2 cellular contexts compared by ENCODE assay signal in the genomic region with DNA sequence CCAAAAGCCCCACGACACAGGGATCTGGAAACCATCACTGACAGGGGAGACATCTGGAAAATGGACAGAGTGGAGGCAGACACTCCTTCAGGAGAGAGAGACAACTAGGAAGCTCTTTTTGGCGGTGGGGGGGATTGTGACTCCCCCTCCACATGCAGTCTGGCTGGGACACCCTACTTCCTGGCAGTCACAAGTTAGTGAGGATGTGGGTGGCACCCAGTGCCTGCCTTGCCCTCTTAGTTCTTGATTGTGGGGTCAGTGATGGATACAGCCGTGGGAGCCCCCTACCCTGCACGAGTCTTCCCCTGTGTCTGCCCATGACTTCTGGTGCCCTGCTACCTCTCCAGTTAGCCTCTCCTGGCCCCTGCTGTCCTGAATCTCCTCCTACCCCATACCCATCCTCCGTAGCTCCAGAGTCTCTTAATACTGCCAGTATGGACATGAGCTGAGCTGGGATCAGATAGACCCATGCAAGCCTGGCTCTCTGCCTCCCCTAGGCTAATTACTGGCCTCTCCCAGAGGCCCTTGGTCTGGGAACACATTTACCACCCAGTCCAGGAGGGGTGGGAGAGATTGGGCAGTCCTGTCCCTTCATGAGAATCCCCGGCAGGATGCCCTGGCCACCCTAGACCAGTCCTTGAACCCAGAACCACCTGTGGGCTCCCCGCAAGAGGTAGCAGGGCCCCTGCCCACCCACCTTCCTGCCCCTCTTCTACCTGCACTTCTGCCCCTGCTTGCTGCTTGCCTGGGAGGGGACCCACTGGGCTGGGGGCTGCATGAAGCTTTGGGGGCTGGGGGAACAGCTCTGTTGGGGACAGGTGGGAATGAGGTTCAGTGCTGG.
A peak's percentile ranks its signal among the peaks of the same experiment; 100 is the strongest.
TF ChIP-seq lines count a peak whose summit lies in the region.

No MANE protein-coding gene starts in this region.

TF ChIP-seq in IMR-90, 13 proteins besides CTCF, POLR2A, EP300 and RAD21:
- TF ChIP-seq RFX5 (IDR thresholded peaks at IDR 0.05; ENCODE audit: low read depth, low read length) (no peak), RCOR1 (IDR thresholded peaks at IDR 0.05; ENCODE audit: insufficient replicate concordance, low read length) (no peak), CEBPB (IDR thresholded peaks at IDR 0.05; ENCODE audit: low read depth, low read length) (no peak)

TF ChIP-seq in neural cell, 6 proteins besides CTCF, POLR2A, EP300 and RAD21:
- peak; percentile 16 for TF ChIP-seq MXI1 (conservative IDR thresholded peaks at IDR 0.05; ENCODE audit: poor library complexity, severe bottlenecking)
- TF ChIP-seq TAF1 (IDR thresholded peaks at IDR 0.05; ENCODE audit: low read depth): no peak
- no peak for TF ChIP-seq SMC3 (conservative IDR thresholded peaks at IDR 0.05; ENCODE audit: poor library complexity)
- TF ChIP-seq EZH2 (IDR thresholded peaks at IDR 0.05; ENCODE audit: borderline replicate concordance, insufficient read depth, low read length, poor library complexity, severe bottlenecking): no peak
- TF ChIP-seq POLR2AphosphoS5 (IDR thresholded peaks at IDR 0.05): no peak
